Comparison of ENCODE assay signal across 1 cellular context in genomic region chr10:75235375-75236177, GRCh38.
TF ChIP-seq lines count a peak whose summit lies in the region.

COMTD1 (minus strand) TSS chr10:75235957; CDS start chr10:75235928, 29 bp downstream.

TF ChIP-seq in K562, 482 proteins besides CTCF, POLR2A, EP300 and RAD21 (continued from another document and continues in another):
- TF ChIP-seq RNF219 (CRISPR knock-in tag; IDR thresholded peaks at IDR 0.05) (no peak), ATF6 (CRISPR knock-in tag; IDR thresholded peaks at IDR 0.05) (no peak; the same call in 1 of the 2 replicates), THRA (IDR thresholded peaks at IDR 0.05) (no peak), PHB2 (IDR thresholded peaks at IDR 0.05; ENCODE audit: low read depth) (no peak), BRF2 (IDR thresholded peaks at IDR 0.05; ENCODE audit: borderline replicate concordance, insufficient read depth, insufficient read length) (no peak), E4F1 (CRISPR knock-in tag; IDR thresholded peaks at IDR 0.05; ENCODE audit: borderline replicate concordance) (no peak), CXXC5 (CRISPR knock-in tag; IDR thresholded peaks at IDR 0.05) (peak; percentile 75), DDX20 (tag; IDR thresholded peaks at IDR 0.05; ENCODE audit: low read depth) (no peak), ADNP (tag; IDR thresholded peaks at IDR 0.05) (no peak), NRF1 (conservative IDR thresholded peaks at IDR 0.05 in 1 of 2, IDR thresholded peaks at IDR 0.05 in 1 of 2) (no peak; a peak in 1 of 4 replicates), REST (CRISPR knock-in tag; IDR thresholded peaks at IDR 0.05; ENCODE audit: low read depth) (0 out of 2 replicates have a peak, but pooled peaks have one; percentile 62), ZFX (CRISPR knock-in tag; IDR thresholded peaks at IDR 0.05) (peak; percentile 58), MNT (conservative IDR thresholded peaks at IDR 0.05) (peak; percentile 84 to 94), LARP7 (IDR thresholded peaks at IDR 0.05) (no peak), USF2 (CRISPR knock-in tag; IDR thresholded peaks at IDR 0.05) (peak; percentile 93), CTCFL (IDR thresholded peaks at IDR 0.05; ENCODE audit: borderline replicate concordance, insufficient read depth, low read depth, low read length, poor library complexity, severe bottlenecking) (no peak), ZNF830 (CRISPR knock-in tag; IDR thresholded peaks at IDR 0.05) (no peak), CEBPG (CRISPR knock-in tag; IDR thresholded peaks at IDR 0.05) (no peak), CEBPG (tag; conservative IDR thresholded peaks at IDR 0.05 in 1 of 2, IDR thresholded peaks at IDR 0.05 in 1 of 2) (no peak), FOXK1 (CRISPR knock-in tag; IDR thresholded peaks at IDR 0.05; ENCODE audit: borderline replicate concordance) (no peak), ZBTB2 (IDR thresholded peaks at IDR 0.05) (peak; percentile 50; the same call in 1 of the 2 replicates), THAP7 (CRISPR knock-in tag; IDR thresholded peaks at IDR 0.05) (no peak), SNIP1 (IDR thresholded peaks at IDR 0.05; ENCODE audit: low read depth) (no peak), NFIX (CRISPR knock-in tag; IDR thresholded peaks at IDR 0.05; ENCODE audit: low read depth) (no peak), RBM34 (IDR thresholded peaks at IDR 0.05; ENCODE audit: borderline replicate concordance, insufficient read depth, low read length) (no peak), JUN (IDR thresholded peaks at IDR 0.05; ENCODE audit: borderline replicate concordance, low read depth, low read length) (peak; percentile 47; the same call in 1 of the 2 replicates), JUN (CRISPR knock-in tag; IDR thresholded peaks at IDR 0.05; ENCODE audit: borderline replicate concordance) (no peak), ZNF133 (CRISPR knock-in tag; IDR thresholded peaks at IDR 0.05) (no peak)
